ENCODE assay signal across 8 cellular contexts in genomic region chr12:3135522-3136461, GRCh38. TPM values are rescaled to one million over a fixed set of nuclear protein-coding genes. Genes with fewer than 3 reads are reported as not detected.
A peak's percentile ranks its signal among the peaks of the same experiment; 100 is the strongest.
DNase-seq lines count a peak whose midpoint lies in the region; ATAC-seq and TF ChIP-seq lines count a peak whose summit lies in the region.

No MANE protein-coding gene starts in this region.

- POLR2A ChIA-PET in PC-3 (lab: Charles Lee; ENCODE audit: unreplicated experiment), result no interaction called here

- intact Hi-C loops in PC-3 (cut with micrococcal nuclease) (loop anchor here (1.0 kb wide), 2 partner anchors 68 to 140 kb away; no protein-coding TSS in a partner anchor), Right ventricle myocardium superior (cut with DNase I) (loop anchor here (2.0 to 5.0 kb wide), 2 partner anchors 67 to 139 kb away; no protein-coding TSS in a partner anchor)

- H2AFZ ChIP-seq in DND-41 (ENCODE audit: low read depth, low read length), result no peak overlapping the region
- H2AFZ ChIP-seq in PC-3 (ENCODE audit: low read length), result no peak overlapping the region

- H4K20me1 ChIP-seq in DND-41 (ENCODE audit: insufficient read depth, low read length) (peaks cover 15% of the 10 kb centered on the region), PC-3 (ENCODE audit: low read length) (no peaks in the 10 kb centered on the region)

- ATAC-seq in DND-41 (ENCODE audit: insufficient read depth, low read depth) (peak; percentile 83), PC-3 (peak; percentile 88), Right ventricle myocardium superior (ENCODE audit: poor library complexity) (peak; percentile 52), GM19397 (IDR thresholded peaks at IDR 0.05; ENCODE audit: unreplicated experiment) (no peak), HG02870 (IDR thresholded peaks at IDR 0.05; ENCODE audit: unreplicated experiment) (no peak)

- H3K4me3 Mint-ChIP-seq in activated naive CD4-positive, alpha-beta T cell treated with anti-CD3 and anti-CD28 coated beads, Interleukin-2, amount 10 ng/mL, durations not matched to agents 7 days and 5 days, result no peak overlapping the region

- H3K4me1 ChIP-seq in DND-41 (ENCODE audit: insufficient read depth, low read length), result no peaks in the 10 kb centered on the region
- no peaks in the 10 kb centered on the region for H3K4me1 ChIP-seq in PC-3 (ENCODE audit: insufficient read depth, low read length)

- no peak overlapping the region for H3K4me2 ChIP-seq in DND-41 (ENCODE audit: insufficient read depth, low read length)
- no peak overlapping the region for H3K4me2 ChIP-seq in PC-3 (ENCODE audit: low read length)

- no peak overlapping the region for H3K27ac Mint-ChIP-seq in activated naive CD4-positive, alpha-beta T cell treated with anti-CD3 and anti-CD28 coated beads, Interleukin-2, amount 10 ng/mL, durations not matched to agents 7 days and 5 days

- H3K27ac ChIP-seq in DND-41 (ENCODE audit: low read length) (no peak overlapping the region), PC-3 (ENCODE audit: low read length) (no peak overlapping the region)

- H3K27me3 ChIP-seq in DND-41 (ENCODE audit: insufficient read depth, low read length, poor library complexity) (peaks cover 2% of the 10 kb centered on the region), PC-3 (ENCODE audit: low read length) (no peaks in the 10 kb centered on the region)

- H3K9ac ChIP-seq in DND-41 (ENCODE audit: low read depth, low read length) (no peak overlapping the region), PC-3 (ENCODE audit: low read length) (no peak overlapping the region)

- H3K79me2 ChIP-seq in DND-41 (ENCODE audit: insufficient read depth, low read length), result no peaks in the 10 kb centered on the region
- H3K79me2 ChIP-seq in PC-3 (ENCODE audit: low read length), result no peaks in the 10 kb centered on the region

- H3K36me3 Mint-ChIP-seq in activated naive CD4-positive, alpha-beta T cell treated with anti-CD3 and anti-CD28 coated beads, Interleukin-2, amount 10 ng/mL, durations not matched to agents 7 days and 5 days, result no peaks in the 10 kb centered on the region

- H3K9me3 ChIP-seq in DND-41 (ENCODE audit: insufficient read depth, low read length, severe bottlenecking) (no peaks in the 10 kb centered on the region), PC-3 (ENCODE audit: low read length) (no peaks in the 10 kb centered on the region)

- no TSS peak for BruUV-seq in PC-3 (replicated peaks; lab: Mats Ljungman, UMichigan)

- no peaks in the 10 kb centered on the region for H3F3A ChIP-seq in PC-3 (ENCODE audit: low read length, unreplicated experiment)

- CTCF ChIA-PET in PC-3 (lab: Charles Lee), result interaction anchor here (1.3 kb wide), 1 partner anchor 138 kb away, joined by 5 read pairs; no protein-coding TSS in a partner anchor
- CTCF ChIA-PET in activated naive CD4-positive, alpha-beta T cell treated with anti-CD3 and anti-CD28 coated beads, Interleukin-2, amount 10 ng/mL, durations not matched to agents 7 days and 5 days (lab: Charles Lee), result interaction anchor here (1.0 to 6.7 kb wide), 7 partner anchors 13 to 140 kb away, joined by 3 to 58 read pairs (median 4); no protein-coding TSS in a partner anchor

- no peaks in the 10 kb centered on the region for H3K4me1 Mint-ChIP-seq in activated naive CD4-positive, alpha-beta T cell treated with anti-CD3 and anti-CD28 coated beads, Interleukin-2, amount 10 ng/mL, durations not matched to agents 7 days and 5 days

- H3K9me2 ChIP-seq in PC-3 (replicated peaks; ENCODE audit: low read length), result no peaks in the 10 kb centered on the region

- H3K27me3 Mint-ChIP-seq in activated naive CD4-positive, alpha-beta T cell treated with anti-CD3 and anti-CD28 coated beads, Interleukin-2, amount 10 ng/mL, durations not matched to agents 7 days and 5 days, result peaks cover 81% of the 10 kb centered on the region

- H3K9me3 Mint-ChIP-seq in activated naive CD4-positive, alpha-beta T cell treated with anti-CD3 and anti-CD28 coated beads, Interleukin-2, amount 10 ng/mL, durations not matched to agents 7 days and 5 days, result no peaks in the 10 kb centered on the region

- TF ChIP-seq CTCF in DND-41 (IDR thresholded peaks at IDR 0.05; ENCODE audit: borderline replicate concordance, extremely low read depth, low read length, poor library complexity, severe bottlenecking), result peak; percentile 83
- peak; percentile 79 for TF ChIP-seq CTCF in PC-3 (conservative IDR thresholded peaks at IDR 0.05; ENCODE audit: low read depth, low read length)

- peak; percentile 43 for DNase-seq in DND-41
- peak; percentile 56 for DNase-seq in Jurkat, Clone E6-1 (ENCODE audit: low read depth, low spot score)
- peak; percentile 69 for DNase-seq in PC-3
- DNase-seq in activated naive CD4-positive, alpha-beta T cell treated with anti-CD3 and anti-CD28 coated beads, Interleukin-2, amount 10 ng/mL, durations not matched to agents 7 days and 5 days, result peak; percentile 52
- DNase-seq in Right ventricle myocardium superior, result no peak
- DNase-seq in pons (ENCODE audit: low spot score), result peak; percentile 79

- H3K36me3 ChIP-seq in DND-41 (ENCODE audit: insufficient read depth, low read length) (no peaks in the 10 kb centered on the region), PC-3 (ENCODE audit: low read depth, low read length) (no peaks in the 10 kb centered on the region)

- H3K4me3 ChIP-seq in DND-41 (ENCODE audit: low read depth in 1 of 2, low read length in 2 of 2) (no peak overlapping the region), PC-3 (ENCODE audit: low read length) (no peak overlapping the region)
- no peak overlapping the region for H3K4me3 ChIP-seq in Jurkat, Clone E6-1 (ENCODE audit: low read length)

RNA-seq across cellular contexts. Expression of gene TSPAN9, which starts 58.6 kb away (rescaled TPM):
- 4.9 TPM for polyA plus RNA-seq in Jurkat, Clone E6-1 (2012; ENCODE audit: insufficient read depth, insufficient read length)
- total RNA-seq in PC-3 (2014; rRNA removed), result 5.1 and 6.2 TPM in 2 replicates
- 156 TPM for total RNA-seq in Right ventricle myocardium superior

Comparison
In these comparisons a context has a peak if more than half of its experiments do, and no peak if none do; other contexts are left out.
1. ATAC-seq: peak in DND-41 (single experiment), PC-3 (single experiment) and Right ventricle myocardium superior (single experiment); none in GM19397 (single experiment) and HG02870 (single experiment).
2. RNA of gene TSPAN9, which starts 58.6 kb away (total RNA-seq): 156 TPM in Right ventricle myocardium superior (single experiment); 5.1 to 6.2 TPM in PC-3; every median in the first group is over 10 times any median in the second.